ENCODE assay signal across 8 cellular contexts in genomic region chrX:120560842-120561633, GRCh38. TPM values are rescaled to one million over a fixed set of nuclear protein-coding genes. Genes with fewer than 3 reads are reported as not detected.
A peak's percentile ranks its signal among the peaks of the same experiment; 100 is the strongest.
DNase-seq lines count a peak whose midpoint lies in the region; ATAC-seq and TF ChIP-seq lines count a peak whose summit lies in the region.

CUL4B (minus strand) TSS chrX:120560962; CDS start chrX:120560638, 324 bp downstream.

- no TSS peak for BruUV-seq in PC-9 (replicated peaks; lab: Mats Ljungman, UMichigan)

- H3K4me1 ChIP-seq in PC-9 (replicated peaks; ENCODE audit: insufficient read depth) (peaks cover 33% of the 10 kb centered on the region), mucosa of rectum (ENCODE audit: control insufficient read depth in 2 of 2, insufficient read depth in 2 of 2, low read length in 2 of 2) (peaks cover 0 to 5% of the 10 kb centered on the region in 2 donors)

- H3K9me3 ChIP-seq in PC-9 (ENCODE audit: insufficient read depth, low read depth) (no peaks in the 10 kb centered on the region), mucosa of rectum (ENCODE audit: control insufficient read depth in 2 of 2, low read length in 2 of 2) (no peaks in the 10 kb centered on the region)

- ATAC-seq in GM21619 (IDR thresholded peaks at IDR 0.05; ENCODE audit: unreplicated experiment) = peak; percentile 83

- TF ChIP-seq CTCF in PC-9 (conservative IDR thresholded peaks at IDR 0.05) = 0 out of 2 replicates have a peak, but pooled peaks have one; percentile 24
- no peak for TF ChIP-seq CTCF in epithelial cell of proximal tubule (conservative IDR thresholded peaks at IDR 0.05; ENCODE audit: low read depth, low read length)

- H3K79me2 ChIP-seq in PC-9 (ENCODE audit: low read depth) = peaks cover 62% of the 10 kb centered on the region

- peak within 1 kb of the TSS; percentile 68 for H3K4me3 ChIP-seq in Jurkat, Clone E6-1 (ENCODE audit: low read length)
- H3K4me3 ChIP-seq in PC-9 (peak within 1 kb of the TSS; percentile 92), epithelial cell of proximal tubule (ENCODE audit: low read depth, low read length) (peak within 1 kb of the TSS; percentile 70), mucosa of rectum (ENCODE audit: low read length in 2 of 2) (peak within 1 kb of the TSS; percentile 89 to 91)

- H3K4me2 ChIP-seq in PC-9 = peak within 1 kb of the TSS; percentile 89

- peaks cover 32% of the 10 kb centered on the region for H3F3A ChIP-seq in PC-9 (ENCODE audit: insufficient read depth, low read depth)

- no peaks in the 10 kb centered on the region for H3K9me2 ChIP-seq in PC-9 (ENCODE audit: insufficient read depth)

- no peaks in the 10 kb centered on the region for H3K27me3 ChIP-seq in PC-9 (ENCODE audit: insufficient read depth, low read depth)
- no peaks in the 10 kb centered on the region for H3K27me3 ChIP-seq in mucosa of rectum (ENCODE audit: control insufficient read depth in 2 of 2, insufficient read depth in 2 of 2, low read length in 2 of 2)

- no peaks in the 10 kb centered on the region; the same call in 1 of the 2 replicates for H4K20me1 ChIP-seq in PC-9 (ENCODE audit: insufficient read depth)

- CTCF ChIA-PET in PC-9 (lab: Charles Lee) = no interaction called here

- H3K27ac ChIP-seq in PC-9 = peak within 1 kb of the TSS; percentile 98
- H3K27ac ChIP-seq in mucosa of rectum (ENCODE audit: low read depth in 2 of 2, low read length in 2 of 2) = peak within 1 kb of the TSS; percentile 97 to 99

- peak within 1 kb of the TSS; percentile 78 to 86 for H3K9ac ChIP-seq in mucosa of rectum (ENCODE audit: low read depth in 1 of 2, low read length in 2 of 2)

- H3K36me3 ChIP-seq in PC-9 (ENCODE audit: low read depth) (peaks cover 23% of the 10 kb centered on the region), mucosa of rectum (ENCODE audit: control insufficient read depth in 2 of 2, insufficient read depth in 2 of 2, low read length in 2 of 2) (peaks cover 0 to 1% of the 10 kb centered on the region in 2 donors)

- POLR2A ChIA-PET in PC-9 (lab: Charles Lee; ENCODE audit: unreplicated experiment) = interaction anchor here (0.5 to 1.6 kb wide), 14 partner anchors 11 to 905 kb away, joined by 3 to 54 read pairs (median 6); partner anchors contain the start of genes MCTS1 and RPL39

- H2AFZ ChIP-seq in PC-9 = peak within 1 kb of the TSS; percentile 81

- DNase-seq in DMS153 (lab: John Stamatoyannopoulos, UW) (peak; percentile 96), PC-9 (peak; percentile 94 to 95), epithelial cell of proximal tubule (ENCODE audit: low read depth) (peak; percentile 68)
- peak; percentile 94 for DNase-seq in Jurkat, Clone E6-1 (ENCODE audit: low read depth, low spot score)
- DNase-seq in activated T-cell treated with anti-CD3 and anti-CD28 coated beads, Interleukin-2, amount 50 U/mL, for 1 hour = peak; percentile 88
- DNase-seq in stimulated activated CD8-positive, alpha-beta memory T cell treated with anti-CD3 and anti-CD28 coated beads, Interleukin-4, amount 100 ng/mL, for 4 hours (ENCODE audit: low read depth in 2 of 2, low spot score in 1 of 2) = peak; percentile 79

- intact Hi-C loops in PC-9 (cut with micrococcal nuclease; ENCODE audit: unreplicated experiment) = loop anchor here (1.0 to 5.0 kb wide), 3 partner anchors 11 to 101 kb away; partner anchors contain the start of gene MCTS1

RNA-seq across cellular contexts. Expression of gene CUL4B, which starts in this region (rescaled TPM):
- polyA plus RNA-seq in Jurkat, Clone E6-1 (2012; ENCODE audit: insufficient read depth, insufficient read length) = 20.0 TPM
- 98.6 and 154 TPM in 2 replicates for total RNA-seq in PC-9 (2021)
- 18.5 and 28.1 TPM in 2 replicates for total RNA-seq in epithelial cell of proximal tubule

Comparison
In these comparisons a context has a peak if more than half of its experiments do, and no peak if none do; other contexts are left out.
1. Peak in every context shown above with its lines: DNase-seq, ATAC-seq, H3K4me3 ChIP-seq and H3K27ac ChIP-seq.